ENCODE assay signal across 8 cellular contexts in genomic region chr22:23895599-23896144, GRCh38. TPM values are rescaled to one million over a fixed set of nuclear protein-coding genes. Genes with fewer than 3 reads are reported as not detected.
DNase-seq lines count a peak whose midpoint lies in the region; ATAC-seq and TF ChIP-seq lines count a peak whose summit lies in the region.

No MANE protein-coding gene starts in this region.

- ATAC-seq in SK-N-SH treated with all-trans-retinoic acid at 6 μM for 48 hours: no peak

- no peaks in the 10 kb centered on the region for H3K9me2 ChIP-seq in SK-N-SH

- 67% methylated on average over 15 of the region's 16 CpGs for WGBS in SK-N-SH (ENCODE audit: low lambda C conversion rate)

- no peaks in the 10 kb centered on the region for H3K9me3 Mint-ChIP-seq in activated naive CD8-positive, alpha-beta T cell treated with anti-CD3 and anti-CD28 coated beads for 36 hours
- no peaks in the 10 kb centered on the region for H3K9me3 Mint-ChIP-seq in immature natural killer cell

- no peaks in the 10 kb centered on the region for H3K9me3 ChIP-seq in SK-N-SH
- H3K9me3 ChIP-seq in subcutaneous abdominal adipose tissue (ENCODE audit: control insufficient read depth in 5 of 5, low read length in 5 of 5): no peaks in the 10 kb centered on the region

- peaks cover 10 to 33% of the 10 kb centered on the region in 2 experiments; a peak in 2 of 4 replicates for H3K4me1 ChIP-seq in SK-N-SH (ENCODE audit: control insufficient read depth in 1 of 2, insufficient read depth in 2 of 2, low read depth in 1 of 2, low read length in 1 of 2)
- peaks cover 0 to 28% (median 21%) of the 10 kb centered on the region in 5 donors for H3K4me1 ChIP-seq in subcutaneous abdominal adipose tissue (ENCODE audit: control insufficient read depth in 5 of 5, insufficient read depth in 5 of 5, low read length in 5 of 5)

- POLR2A ChIA-PET in SK-N-SH (lab: Yijun Ruan, JAX): interaction anchor here (2.0 kb wide), 1 partner anchor 18 kb away, joined by 8 read pairs; no protein-coding TSS in a partner anchor

- H3K4me3 Mint-ChIP-seq in activated naive CD8-positive, alpha-beta T cell treated with anti-CD3 and anti-CD28 coated beads for 36 hours: peak overlapping the region; percentile 96
- peak overlapping the region; percentile 85 to 94 (median 90) for H3K4me3 Mint-ChIP-seq in immature natural killer cell

- H3K27ac ChIP-seq in SK-N-SH (ENCODE audit: low read depth in 2 of 2, low read length in 1 of 2): peak overlapping the region; percentile 84 to 96; a peak in 3 of 4 replicates
- H3K27ac ChIP-seq in subcutaneous abdominal adipose tissue (ENCODE audit: low read depth, low read length): no peak overlapping the region

- H3K9ac ChIP-seq in SK-N-SH (peak overlapping the region; percentile 95), subcutaneous abdominal adipose tissue (ENCODE audit: low read length in 5 of 5) (peak overlapping the region in 2 of 5 donors; percentile 42 to 86)

- TF ChIP-seq EP300 in SK-N-SH (IDR thresholded peaks at IDR 0.05; ENCODE audit: borderline replicate concordance in 1 of 2, low read depth in 1 of 2, low read length in 1 of 2): no peak

- no peak for TF ChIP-seq CTCF in SK-N-SH (IDR thresholded peaks at IDR 0.05)

- H3K27ac Mint-ChIP-seq in activated naive CD8-positive, alpha-beta T cell treated with anti-CD3 and anti-CD28 coated beads for 36 hours: peak overlapping the region; percentile 99
- H3K27ac Mint-ChIP-seq in immature natural killer cell: peak overlapping the region in 5 of 6 donors; percentile 40 to 89 (median 82)

- CTCF ChIA-PET in SK-N-SH (lab: Yijun Ruan, JAX): interaction anchor here (0.9 to 1.3 kb wide), 4 partner anchors 9 to 46 kb away, joined by 3 to 7 read pairs (median 4); no protein-coding TSS in a partner anchor

- H3F3A ChIP-seq in SK-N-SH (replicated peaks; ENCODE audit: insufficient read depth): no peaks in the 10 kb centered on the region

- peak overlapping the region; percentile 89 for H3K4me2 ChIP-seq in SK-N-SH

- TF ChIP-seq RAD21 in SK-N-SH (IDR thresholded peaks at IDR 0.05; ENCODE audit: low read length): no peak

- no peak overlapping the region for H2AFZ ChIP-seq in SK-N-SH (ENCODE audit: low read depth)

- H3K27me3 ChIP-seq in SK-N-SH (ENCODE audit: insufficient read depth) (no peaks in the 10 kb centered on the region), subcutaneous abdominal adipose tissue (ENCODE audit: control insufficient read depth in 5 of 5, insufficient read depth in 4 of 5, low read length in 5 of 5) (no peaks in the 10 kb centered on the region)

- H3K36me3 Mint-ChIP-seq in activated naive CD8-positive, alpha-beta T cell treated with anti-CD3 and anti-CD28 coated beads for 36 hours: peaks cover 50% of the 10 kb centered on the region
- H3K36me3 Mint-ChIP-seq in immature natural killer cell: peaks cover 0 to 3% (median 2%) of the 10 kb centered on the region in 3 donors

- H3K4me3 ChIP-seq in SK-N-SH (ENCODE audit: low read depth in 2 of 2, low read length in 1 of 2): peak overlapping the region; percentile 79 to 85
- peak overlapping the region; percentile 51 to 79 (median 75) for H3K4me3 ChIP-seq in subcutaneous abdominal adipose tissue (ENCODE audit: low read depth in 1 of 5, low read length in 5 of 5)

- H3K79me2 ChIP-seq in SK-N-SH (ENCODE audit: insufficient read depth): peaks cover 25% of the 10 kb centered on the region; the same call in 1 of the 2 replicates

- peaks cover 3% of the 10 kb centered on the region for H3K27me3 Mint-ChIP-seq in activated naive CD8-positive, alpha-beta T cell treated with anti-CD3 and anti-CD28 coated beads for 36 hours
- H3K27me3 Mint-ChIP-seq in immature natural killer cell (ENCODE audit: low read depth in 3 of 3): peaks cover 0 to 6% (median 3%) of the 10 kb centered on the region in 3 donors

- H3K36me3 ChIP-seq in SK-N-SH (replicated peaks in 1 of 2; ENCODE audit: control insufficient read depth in 1 of 2, insufficient read depth in 2 of 2, low read length in 1 of 2) (peaks cover 21 to 23% of the 10 kb centered on the region in 2 experiments), subcutaneous abdominal adipose tissue (ENCODE audit: control insufficient read depth in 5 of 5, insufficient read depth in 5 of 5, low read length in 5 of 5) (peaks cover 0 to 17% (median 14%) of the 10 kb centered on the region in 5 donors)

- no peak for DNase-seq in SK-N-SH
- DNase-seq in activated naive CD8-positive, alpha-beta T cell treated with anti-CD3 and anti-CD28 coated beads for 36 hours: no peak
- no peak for DNase-seq in immature natural killer cell
- DNase-seq in NCI-H446 (lab: John Stamatoyannopoulos, UW): no peak
- DNase-seq in NCI-H345 treated with DMSO at 0.1 percent for 48 hours (lab: John Stamatoyannopoulos, UW; ENCODE audit: unreplicated experiment): no peak
- no peak for DNase-seq in GM19240 (ENCODE audit: insufficient read length, low spot score)

- peaks cover 9% of the 10 kb centered on the region; the same call in 1 of the 2 replicates for H4K20me1 ChIP-seq in SK-N-SH (ENCODE audit: insufficient read depth)

- peaks cover 26% of the 10 kb centered on the region for H3K4me1 Mint-ChIP-seq in activated naive CD8-positive, alpha-beta T cell treated with anti-CD3 and anti-CD28 coated beads for 36 hours
- H3K4me1 Mint-ChIP-seq in immature natural killer cell: peaks cover 20 to 26% of the 10 kb centered on the region in 2 donors

TF ChIP-seq in SK-N-SH, 30 proteins besides CTCF, POLR2A, EP300 and RAD21:
- TF ChIP-seq RFX5 (IDR thresholded peaks at IDR 0.05; ENCODE audit: low read length): no peak
- no peak for TF ChIP-seq MXI1 (IDR thresholded peaks at IDR 0.05; ENCODE audit: low read depth, low read length)
- TF ChIP-seq SMC3 (IDR thresholded peaks at IDR 0.05; ENCODE audit: low read depth, low read length): no peak
- TF ChIP-seq MAX (IDR thresholded peaks at IDR 0.05; ENCODE audit: low read depth): no peak
- no peak for TF ChIP-seq TAF1 (IDR thresholded peaks at IDR 0.05; ENCODE audit: borderline replicate concordance, low read depth, low read length)
- no peak for TF ChIP-seq PBX3 (IDR thresholded peaks at IDR 0.05)
- no peak for TF ChIP-seq JUND (IDR thresholded peaks at IDR 0.05)
- TF ChIP-seq NRF1 (IDR thresholded peaks at IDR 0.05; ENCODE audit: low read depth, low read length): no peak
- TF ChIP-seq YY1 (IDR thresholded peaks at IDR 0.05; ENCODE audit: low read depth): no peak
TF ChIP-seq in SK-N-SH: peak in this region for 0.

TF ChIP-seq in SK-N-SH treated with all-trans-retinoic acid at 6 μM for 48 hours, 23 proteins besides CTCF, POLR2A, EP300 and RAD21 (continues in another document):
- TF ChIP-seq ZC3H10 (CRISPR knock-in tag; IDR thresholded peaks at IDR 0.05) (no peak), ESRRG (CRISPR knock-in tag; IDR thresholded peaks at IDR 0.05) (no peak), CREB5 (CRISPR knock-in tag; IDR thresholded peaks at IDR 0.05; ENCODE audit: low read depth) (no peak), CSDC2 (CRISPR knock-in tag; IDR thresholded peaks at IDR 0.05) (no peak), POU6F1 (CRISPR knock-in tag; IDR thresholded peaks at IDR 0.05; ENCODE audit: borderline replicate concordance, low read depth) (no peak), ISL1 (CRISPR knock-in tag; IDR thresholded peaks at IDR 0.05) (no peak), BACH2 (CRISPR knock-in tag; IDR thresholded peaks at IDR 0.05; ENCODE audit: borderline replicate concordance) (no peak), SNAI2 (CRISPR knock-in tag; IDR thresholded peaks at IDR 0.05) (no peak), ARNTL (CRISPR knock-in tag; IDR thresholded peaks at IDR 0.05; ENCODE audit: borderline replicate concordance, low read depth) (no peak), GLIS3 (CRISPR knock-in tag; IDR thresholded peaks at IDR 0.05) (no peak)

RNA-seq across cellular contexts. Expression of gene MIF, which starts 1.5 kb away (rescaled TPM):
- 496 and 565 TPM in 2 replicates for polyA plus RNA-seq in SK-N-SH (2012; rRNA removed)
- 295 and 435 TPM in 2 replicates for polyA plus RNA-seq in SK-N-SH (2012; cell fraction: cytosol; rRNA removed)
- polyA plus RNA-seq in SK-N-SH (2012; cell fraction: nucleus; rRNA removed): 201 and 326 TPM in 2 replicates
- 1,000 to 10,000 TPM; 1,236 to 1,275 TPM for total RNA-seq in activated naive CD8-positive, alpha-beta T cell treated with anti-CD3 and anti-CD28 coated beads for 36 hours
- 1,000 to 10,000 TPM in 1 of 3 donors, 100 to 1,000 TPM in 2; 788 to 1,627 (median 947) TPM for polyA plus RNA-seq in immature natural killer cell

RNA-seq across cellular contexts. Expression of gene SLC2A11, which starts 38.0 kb away (rescaled TPM):
- 21.8 and 27.1 TPM in 2 replicates for polyA plus RNA-seq in SK-N-SH (2012; rRNA removed)
- 9.3 and 12.5 TPM in 2 replicates for polyA plus RNA-seq in SK-N-SH (2012; cell fraction: cytosol; rRNA removed)
- polyA plus RNA-seq in SK-N-SH (2012; cell fraction: nucleus; rRNA removed): 68.9 and 85.4 TPM in 2 replicates
- 1 to 10 TPM; 5.2 to 5.9 TPM for total RNA-seq in activated naive CD8-positive, alpha-beta T cell treated with anti-CD3 and anti-CD28 coated beads for 36 hours
- polyA plus RNA-seq in immature natural killer cell: 1 to 10 TPM in 2 of 3 donors, under 1 TPM in 1; 0.48 to 3.0 (median 2.0) TPM

RNA-seq across cellular contexts. Expression of gene DERL3, which starts 56.9 kb away (rescaled TPM):
- polyA plus RNA-seq in SK-N-SH (2012; rRNA removed): not detected in 2 replicates
- polyA plus RNA-seq in SK-N-SH (2012; cell fraction: cytosol; rRNA removed): not detected in 2 replicates
- polyA plus RNA-seq in SK-N-SH (2012; cell fraction: nucleus; rRNA removed): 0.01 TPM in 2 replicates
- 1 to 10 TPM; 4.0 to 5.9 TPM for total RNA-seq in activated naive CD8-positive, alpha-beta T cell treated with anti-CD3 and anti-CD28 coated beads for 36 hours
- 1 to 10 TPM in 1 of 3 donors, under 1 TPM in 2; 0.61 to 1.2 (median 0.62) TPM for polyA plus RNA-seq in immature natural killer cell
